10 cellular contexts compared by ENCODE assay signal in the genomic region with DNA sequence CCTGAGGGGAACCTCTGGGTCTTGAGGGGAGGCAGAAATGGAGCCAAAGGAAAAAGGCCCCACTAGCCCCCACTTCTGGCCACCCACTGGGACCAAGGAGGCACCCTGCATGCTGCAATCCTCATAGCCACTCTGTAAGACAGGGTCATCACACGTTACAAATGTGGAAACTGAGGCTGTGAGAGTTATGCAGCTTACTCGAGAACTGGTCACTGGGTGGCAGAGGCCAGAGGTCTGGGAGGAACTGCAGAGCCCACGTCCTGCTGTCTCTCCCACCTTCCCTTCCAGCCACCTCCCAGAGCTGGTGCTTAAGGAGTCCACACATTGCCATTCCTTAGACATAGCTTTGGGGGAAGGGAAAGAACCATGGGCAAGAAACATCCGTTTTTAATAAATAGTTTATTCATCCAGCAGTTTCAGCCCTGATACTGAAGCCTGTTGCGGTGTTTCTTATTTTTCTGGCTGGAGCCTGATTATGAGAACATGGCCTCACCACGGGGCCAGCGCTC. TPM values are rescaled to one million over a fixed set of nuclear protein-coding genes. Genes with fewer than 3 reads are reported as not detected.
A peak's percentile ranks its signal among the peaks of the same experiment; 100 is the strongest.
DNase-seq lines count a peak whose midpoint lies in the region; ATAC-seq and TF ChIP-seq lines count a peak whose summit lies in the region.
"Had no signal": no experiment of that assay in that cellular context is flagged by ENCODE, and none has a peak within 500 bp of the region (broad histone marks: within the 10 kb centered on the region; RNA-seq: fewer than 3 reads in every experiment).

No MANE protein-coding gene starts in this region.

- no peak for TF ChIP-seq POLR2A in Peyer's patch (IDR thresholded peaks at IDR 0.05)
- no peak for TF ChIP-seq POLR2A in transverse colon (IDR thresholded peaks at IDR 0.05)

- H3K36me3 Mint-ChIP-seq in endodermal cell (ENCODE audit: low read depth): peaks cover 26% of the 10 kb centered on the region
- H3K36me3 Mint-ChIP-seq in naive thymus-derived CD8-positive, alpha-beta T cell: peaks cover 0 to 41% (median 8%) of the 10 kb centered on the region in 3 donors
- H3K36me3 Mint-ChIP-seq in Caco-2 (ENCODE audit: insufficient read depth, unreplicated experiment): peaks cover 16% of the 10 kb centered on the region

- H3K4me1 ChIP-seq in Peyer's patch (peaks cover 0 to 31% (median 0%) of the 10 kb centered on the region in 4 donors), endodermal cell (ENCODE audit: control insufficient read depth, insufficient read depth, low read length) (peaks cover 7% of the 10 kb centered on the region), muscle layer of duodenum (ENCODE audit: control insufficient read depth in 1 of 2, insufficient read depth in 2 of 2, low read length in 2 of 2) (peaks cover 12 to 27% of the 10 kb centered on the region in 2 donors), transverse colon (peaks cover 17 to 34% (median 23%) of the 10 kb centered on the region in 4 donors), Caco-2 (no peaks in the 10 kb centered on the region)

- CTCF ChIA-PET in Caco-2 (lab: Charles Lee): interaction anchor here (1.0 to 1.4 kb wide), 4 partner anchors 9 to 257 kb away, joined by 3 read pairs; no protein-coding TSS in a partner anchor

- H3K4me3 Mint-ChIP-seq in endodermal cell: no peak overlapping the region
- H3K4me3 Mint-ChIP-seq in naive thymus-derived CD8-positive, alpha-beta T cell: no peak overlapping the region
- H3K4me3 Mint-ChIP-seq in Caco-2 (ENCODE audit: unreplicated experiment): no peak overlapping the region

- H3K4me3 ChIP-seq in Peyer's patch (no peak overlapping the region), endodermal cell (ENCODE audit: low read length) (no peak overlapping the region), muscle layer of duodenum (ENCODE audit: low read depth in 1 of 2, low read length in 2 of 2) (peak overlapping the region in 1 of 2 donors; percentile 26), transverse colon (no peak overlapping the region), Caco-2 (ENCODE audit: low read depth, low read length) (no peak overlapping the region)

- intact Hi-C loops in transverse colon (cut with DNase I; ENCODE audit: low total_unique reads) (loop anchor here (2.0 to 5.0 kb wide), 2 partner anchors 256 to 382 kb away; no protein-coding TSS in a partner anchor), Caco-2 (cut with micrococcal nuclease; ENCODE audit: unreplicated experiment) (no loop called here)

- no peak for TF ChIP-seq EP300 in transverse colon (IDR thresholded peaks at IDR 0.05; ENCODE audit: low read depth)

- TF ChIP-seq CTCF in Peyer's patch (IDR thresholded peaks at IDR 0.05): no peak
- no peak for TF ChIP-seq CTCF in endodermal cell (conservative IDR thresholded peaks at IDR 0.05)
- TF ChIP-seq CTCF in transverse colon (IDR thresholded peaks at IDR 0.05): no peak
- TF ChIP-seq CTCF in Caco-2 (IDR thresholded peaks at IDR 0.05; ENCODE audit: insufficient read depth in 1 of 2, low read depth in 1 of 2, low read length in 1 of 2, severe bottlenecking in 1 of 2, unreplicated experiment in 1 of 2): no peak

- H3K9me3 ChIP-seq in Peyer's patch (no peaks in the 10 kb centered on the region), endodermal cell (ENCODE audit: control insufficient read depth, low read length) (no peaks in the 10 kb centered on the region), muscle layer of duodenum (ENCODE audit: control insufficient read depth in 1 of 2, low read length in 2 of 2) (no peaks in the 10 kb centered on the region), transverse colon (no peaks in the 10 kb centered on the region), Caco-2 (no peaks in the 10 kb centered on the region)

- H3K4me1 Mint-ChIP-seq in endodermal cell (peaks cover 32% of the 10 kb centered on the region), Caco-2 (ENCODE audit: low read depth, unreplicated experiment) (no peaks in the 10 kb centered on the region)
- peaks cover 8 to 22% (median 16%) of the 10 kb centered on the region in 4 donors for H3K4me1 Mint-ChIP-seq in naive thymus-derived CD8-positive, alpha-beta T cell

- H3K9ac ChIP-seq in endodermal cell (ENCODE audit: extremely low read depth, low read length, poor library complexity, severe bottlenecking): no peak overlapping the region

- H3K27ac ChIP-seq in Peyer's patch (peak overlapping the region; percentile 20 to 66 (median 26)), endodermal cell (ENCODE audit: low read depth, low read length) (no peak overlapping the region), muscle layer of duodenum (ENCODE audit: low read length) (peak overlapping the region; percentile 77), transverse colon (peak overlapping the region; percentile 48 to 75 (median 64))

- no TSS peak for BruUV-seq in Caco-2 (replicated peaks; lab: Mats Ljungman, UMichigan)

- POLR2A ChIA-PET in naive thymus-derived CD8-positive, alpha-beta T cell (lab: Charles Lee): interaction anchor here (1.7 kb wide), 1 partner anchor 17 kb away, joined by 6 read pairs; no protein-coding TSS in a partner anchor
- POLR2A ChIA-PET in Caco-2 (lab: Charles Lee): no interaction called here

- 57 to 62% methylated on average over 5 to 7 of the region's 7 CpGs for WGBS in endodermal cell (ENCODE audit: insufficient coverage in 1 of 2, insufficient read length in 1 of 2), 2 experiments
- WGBS in transverse colon (ENCODE audit: low coverage in 1 of 2), 2 donors: 40 to 62% methylated on average over 2 to 7 of the region's 7 CpGs

- H3K9me3 Mint-ChIP-seq in endodermal cell: peaks cover 6% of the 10 kb centered on the region
- H3K9me3 Mint-ChIP-seq in naive thymus-derived CD8-positive, alpha-beta T cell: peaks cover 0 to 1% (median 0%) of the 10 kb centered on the region in 9 donors
- no peaks in the 10 kb centered on the region for H3K9me3 Mint-ChIP-seq in Caco-2 (ENCODE audit: unreplicated experiment)

- H3K27me3 Mint-ChIP-seq in endodermal cell (ENCODE audit: insufficient read depth) (peaks cover 7% of the 10 kb centered on the region), Caco-2 (ENCODE audit: insufficient read depth, unreplicated experiment) (no peaks in the 10 kb centered on the region)
- peaks cover 1 to 17% (median 13%) of the 10 kb centered on the region in 5 donors for H3K27me3 Mint-ChIP-seq in naive thymus-derived CD8-positive, alpha-beta T cell

- H3K27ac Mint-ChIP-seq in endodermal cell (peak overlapping the region; percentile 84), Caco-2 (ENCODE audit: unreplicated experiment) (no peak overlapping the region)
- peak overlapping the region in 3 of 10 donors; percentile 48 to 64 (median 55) for H3K27ac Mint-ChIP-seq in naive thymus-derived CD8-positive, alpha-beta T cell

- DNase-seq in Peyer's patch (no peak), endodermal cell (no peak), transverse colon (no peak), Caco-2 (no peak), epidermal melanocyte (ENCODE audit: insufficient read length, low spot score) (no peak), occipital lobe (lab: John Stamatoyannopoulos, UW) (no peak)
- no peak for DNase-seq in naive thymus-derived CD8-positive, alpha-beta T cell
- DNase-seq: NCI-H1436 treated with DMSO at 0.1 percent for 48 hours had no signal

- H3K36me3 ChIP-seq in Peyer's patch: peaks cover 0 to 38% (median 0%) of the 10 kb centered on the region in 3 donors
- peaks cover 32% of the 10 kb centered on the region for H3K36me3 ChIP-seq in endodermal cell (ENCODE audit: control insufficient read depth, insufficient read depth, low read length)
- H3K36me3 ChIP-seq in muscle layer of duodenum (ENCODE audit: control insufficient read depth in 1 of 2, insufficient read depth in 2 of 2, low read length in 2 of 2): peaks cover 27 to 33% of the 10 kb centered on the region in 2 donors
- H3K36me3 ChIP-seq in transverse colon: peaks cover 0 to 18% (median 7%) of the 10 kb centered on the region in 4 donors
- peaks cover 3% of the 10 kb centered on the region; the same call in 1 of the 2 replicates for H3K36me3 ChIP-seq in Caco-2 (ENCODE audit: control insufficient read depth, insufficient read depth, low read length)

- H3K27me3 ChIP-seq in Peyer's patch (no peaks in the 10 kb centered on the region), endodermal cell (ENCODE audit: control insufficient read depth, insufficient read depth, low read length, poor library complexity, severe bottlenecking) (no peaks in the 10 kb centered on the region), muscle layer of duodenum (ENCODE audit: low read depth, low read length) (no peaks in the 10 kb centered on the region), transverse colon (no peaks in the 10 kb centered on the region), Caco-2 (replicated peaks; ENCODE audit: control insufficient read depth, insufficient read depth, low read length) (no peaks in the 10 kb centered on the region)

- no peak for ATAC-seq in naive thymus-derived CD8-positive, alpha-beta T cell

- in situ Hi-C loops in transverse colon (cut with MboI; ENCODE audit: low pct_ligation_motif_present in 1 of 4, low pct_unique_long_range_greater_than_20kb in 1 of 4, low sequenced_read_pairs in 3 of 4): loop anchor here (10.0 to 25.0 kb wide), 5 partner anchors 254 to 391 kb away; no protein-coding TSS in a partner anchor

RNA-seq across cellular contexts. Expression of gene LEMD2, which starts 18.0 kb away (rescaled TPM):
- total RNA-seq in Peyer's patch (10 to 100 TPM; 53.8 to 85.3 (median 75.8) TPM), endodermal cell (10 to 100 TPM; 62.0 to 75.8 TPM), transverse colon (100 to 1,000 TPM in 2 of 4 donors, 10 to 100 TPM in 2; 57.3 to 159 (median 112) TPM), Caco-2 (2022) (52.9 and 53.2 TPM in 2 replicates), occipital lobe (31.8 TPM)
- polyA plus RNA-seq in endodermal cell (2013, experiment 1 of 2): 72.5 TPM
- polyA plus RNA-seq in endodermal cell (2013, experiment 2 of 2): 67.0 TPM
- total RNA-seq in naive thymus-derived CD8-positive, alpha-beta T cell: 100 to 1,000 TPM; 126 to 128 TPM
- polyA plus RNA-seq in naive thymus-derived CD8-positive, alpha-beta T cell: 10 to 100 TPM; 24.6 to 43.9 (median 26.0) TPM

RNA-seq across cellular contexts. Expression of gene IP6K3, which starts 24.2 kb away (rescaled TPM):
- total RNA-seq in Peyer's patch (1 to 10 TPM in 3 of 4 donors, under 1 TPM in 1; 0.88 to 5.8 (median 1.6) TPM), endodermal cell (not detected), transverse colon (1 to 10 TPM in 2 of 4 donors, under 1 TPM in 1, not detected in 1; 1.00 to 2.9 (median 1.9) TPM), Caco-2 (2022) (0.44 and 0.45 TPM in 2 replicates), occipital lobe (not detected)
- 1.1 TPM for polyA plus RNA-seq in endodermal cell (2013, experiment 1 of 2)
- polyA plus RNA-seq in endodermal cell (2013, experiment 2 of 2): 2.3 TPM
- not detected for total RNA-seq in naive thymus-derived CD8-positive, alpha-beta T cell
- polyA plus RNA-seq in naive thymus-derived CD8-positive, alpha-beta T cell: not detected

RNA-seq across cellular contexts. Expression of gene MLN, which starts 32.9 kb away (rescaled TPM):
- total RNA-seq in Peyer's patch (not detected), endodermal cell (not detected), transverse colon (not detected), Caco-2 (2022) (not detected in 2 replicates), occipital lobe (not detected)
- polyA plus RNA-seq in endodermal cell (2013, experiment 1 of 2): not detected
- not detected for polyA plus RNA-seq in endodermal cell (2013, experiment 2 of 2)
- total RNA-seq in naive thymus-derived CD8-positive, alpha-beta T cell: not detected
- not detected for polyA plus RNA-seq in naive thymus-derived CD8-positive, alpha-beta T cell
- total RNA-seq: left colon had no signal

RNA-seq across cellular contexts. Expression of gene UQCC2, which starts 59.4 kb away (rescaled TPM):
- total RNA-seq in Peyer's patch (10 to 100 TPM in 1 of 4 donors, 1 to 10 TPM in 3; 4.6 to 19.6 (median 6.9) TPM), endodermal cell (100 to 1,000 TPM; 120 to 174 TPM), transverse colon (10 to 100 TPM in 1 of 4 donors, 1 to 10 TPM in 3; 2.8 to 17.6 (median 8.8) TPM), Caco-2 (2022) (115 and 122 TPM in 2 replicates), occipital lobe (15.8 TPM)
- 170 TPM for polyA plus RNA-seq in endodermal cell (2013, experiment 1 of 2)
- 163 TPM for polyA plus RNA-seq in endodermal cell (2013, experiment 2 of 2)
- 10 to 100 TPM; 23.3 to 24.7 TPM for total RNA-seq in naive thymus-derived CD8-positive, alpha-beta T cell
- polyA plus RNA-seq in naive thymus-derived CD8-positive, alpha-beta T cell: 10 to 100 TPM; 44.4 to 57.7 (median 56.2) TPM
